8 cellular contexts compared by ENCODE assay signal in genomic region chr6:33419580-33420492, GRCh38. TPM values are rescaled to one million over a fixed set of nuclear protein-coding genes. Genes with fewer than 3 reads are reported as not detected.
DNase-seq lines count a peak whose midpoint lies in the region; ATAC-seq and TF ChIP-seq lines count a peak whose summit lies in the region.

Gene SYNGAP1, plus strand, starts transcription at chr6:33420065. Its CDS starts 200 bp downstream, at chr6:33420265.

- intact Hi-C loops in Calu3 (cut with micrococcal nuclease; ENCODE audit: unreplicated experiment) (no loop called here), adrenal gland (cut with DNase I) (loop anchor here (10.0 kb wide), 2 partner anchors 155 to 1685 kb away; partner anchors contain the start of gene CLIC1 (in 1 of the 2)), right cardiac atrium (cut with DNase I) (loop anchor here in 1 of 4 donors (10.0 kb wide), 1 partner anchor 155 kb away; no protein-coding TSS in a partner anchor)

- DNase-seq in Calu3 (no peak), NCI-H69 (lab: John Stamatoyannopoulos, UW) (peak; percentile 89), adrenal gland (peak; percentile 66 to 86 (median 74)), right cardiac atrium (peak; percentile 74 to 91 (median 90)), retinal pigment epithelial cell (ENCODE audit: low read depth) (no peak), SIG-M5 (lab: John Stamatoyannopoulos, UW) (no peak), NCI-H2107 (lab: John Stamatoyannopoulos, UW) (no peak)

- WGBS in adrenal gland, 4 donors = 2 to 5% (median 4%) methylated on average over 19 to 22 of the region's 22 CpGs
- WGBS in right cardiac atrium = 4% methylated on average over 22 of the region's 22 CpGs

- TF ChIP-seq POLR2A in adrenal gland (IDR thresholded peaks at IDR 0.05) = no peak

- H3K4me1 Mint-ChIP-seq in Calu3 (ENCODE audit: low read depth, unreplicated experiment) = peaks cover 38% of the 10 kb centered on the region

- peaks cover 44% of the 10 kb centered on the region for H3K36me3 Mint-ChIP-seq in Calu3 (ENCODE audit: insufficient read depth, unreplicated experiment)

- TF ChIP-seq CTCF in Calu3 (IDR thresholded peaks at IDR 0.05; ENCODE audit: unreplicated experiment) = no peak
- TF ChIP-seq CTCF in adrenal gland (IDR thresholded peaks at IDR 0.05) = no peak
- no peak for TF ChIP-seq CTCF in retinal pigment epithelial cell (conservative IDR thresholded peaks at IDR 0.05; ENCODE audit: low read depth, low read length)

- H3K9me3 ChIP-seq in adrenal gland (replicated peaks in 1 of 3) (no peaks in the 10 kb centered on the region), right cardiac atrium (ENCODE audit: control insufficient read depth, low read length) (no peaks in the 10 kb centered on the region)

- peak within 1 kb of the TSS in 1 of 4 donors; percentile 56 for H3K4me3 ChIP-seq in adrenal gland
- peak within 1 kb of the TSS; percentile 59 for H3K4me3 ChIP-seq in right cardiac atrium (ENCODE audit: low read length)
- H3K4me3 ChIP-seq in retinal pigment epithelial cell (ENCODE audit: low read length) = peak within 1 kb of the TSS; percentile 44

- H3K27me3 Mint-ChIP-seq in Calu3 (ENCODE audit: unreplicated experiment) = peaks cover 39% of the 10 kb centered on the region

- peak within 1 kb of the TSS; percentile 30 for H3K27ac Mint-ChIP-seq in Calu3 (ENCODE audit: unreplicated experiment)

- H3K9me3 Mint-ChIP-seq in Calu3 (ENCODE audit: low read depth, unreplicated experiment) = no peaks in the 10 kb centered on the region

- CTCF ChIA-PET in Calu3 (lab: Charles Lee) = interaction anchor here (0.7 kb wide), 1 partner anchor 307 kb away, joined by 4 read pairs; no protein-coding TSS in a partner anchor

- no peaks in the 10 kb centered on the region for H3K27me3 ChIP-seq in adrenal gland
- H3K27me3 ChIP-seq in right cardiac atrium (ENCODE audit: control insufficient read depth, insufficient read depth) = no peaks in the 10 kb centered on the region

- H3K36me3 ChIP-seq in adrenal gland (replicated peaks in 1 of 2) = peaks cover 0 to 16% of the 10 kb centered on the region in 2 donors

- H3K27ac ChIP-seq in adrenal gland (peak within 1 kb of the TSS in 3 of 5 donors; percentile 89 to 95 (median 93)), right cardiac atrium (ENCODE audit: low read length) (peak within 1 kb of the TSS; percentile 96)

- no TSS peak for BruUV-seq in Calu3 (replicated peaks; lab: Mats Ljungman, UMichigan)

- H3K4me3 Mint-ChIP-seq in Calu3 (ENCODE audit: low read depth, unreplicated experiment) = no peak within 1 kb of the TSS

- H3K4me1 ChIP-seq in adrenal gland (replicated peaks in 1 of 2) (peaks cover 29 to 48% of the 10 kb centered on the region in 2 donors), right cardiac atrium (ENCODE audit: control insufficient read depth, insufficient read depth, low read length) (peaks cover 15% of the 10 kb centered on the region)

- peak; percentile 4 to 23 for ATAC-seq in right cardiac atrium
- ATAC-seq in HG02798 (IDR thresholded peaks at IDR 0.05; ENCODE audit: poor library complexity, unreplicated experiment) = no peak

RNA-seq across cellular contexts. Expression of gene SYNGAP1, which starts in this region (rescaled TPM):
- 18.8 and 24.9 TPM in 2 replicates for total RNA-seq in Calu3 (2022)
- total RNA-seq in adrenal gland = 10 to 100 TPM in 4 of 8 donors, 1 to 10 TPM in 4; 3.6 to 23.9 (median 10.3) TPM
- 10 to 100 TPM in 1 of 3 donors, 1 to 10 TPM in 2; 5.0 to 73.5 (median 8.3) TPM for polyA plus RNA-seq in adrenal gland
- total RNA-seq in right cardiac atrium = 10 to 100 TPM in 1 of 4 donors, 1 to 10 TPM in 3; 8.6 to 13.2 (median 9.0) TPM
- polyA plus RNA-seq in right cardiac atrium = 8.0 TPM

Comparison
In these comparisons a context has a peak if more than half of its experiments do, and no peak if none do; other contexts are left out.
1. DNase-seq: peak in NCI-H69 (single experiment), adrenal gland (7 of 7) and right cardiac atrium (3 of 3); none in Calu3 (single experiment), retinal pigment epithelial cell (single experiment), SIG-M5 (single experiment) and NCI-H2107 (single experiment).